14 cellular contexts compared by ENCODE assay signal in the genomic region with DNA sequence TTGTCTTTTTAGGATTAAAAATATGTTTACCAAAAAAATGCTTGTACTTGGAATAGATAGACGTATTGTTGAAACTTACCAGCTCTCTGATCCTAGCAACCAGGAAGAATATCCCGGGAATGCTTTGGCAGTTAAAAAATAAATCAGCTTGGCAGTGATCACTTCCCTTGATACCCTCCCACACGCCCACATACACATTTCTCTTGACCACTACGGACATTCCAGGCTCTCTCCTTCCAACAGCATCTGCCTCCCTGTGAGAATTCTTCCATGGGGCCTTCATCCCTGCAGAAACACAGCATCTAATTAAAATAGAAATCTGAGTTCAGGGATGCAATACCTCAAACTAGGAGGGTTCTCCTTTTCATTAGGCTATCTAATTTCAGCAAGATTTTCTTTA. TPM values are rescaled to one million over a fixed set of nuclear protein-coding genes. Genes with fewer than 3 reads are reported as not detected.
A peak's percentile ranks its signal among the peaks of the same experiment; 100 is the strongest.
DNase-seq lines count a peak whose midpoint lies in the region; ATAC-seq and TF ChIP-seq lines count a peak whose summit lies in the region.
"Had no signal": no experiment of that assay in that cellular context is flagged by ENCODE, and none has a peak within 500 bp of the region (broad histone marks: within the 10 kb centered on the region; RNA-seq: fewer than 3 reads in every experiment).

No MANE protein-coding gene starts in this region.

- H3K27me3 ChIP-seq in left lung = no peaks in the 10 kb centered on the region
- no peaks in the 10 kb centered on the region for H3K27me3 ChIP-seq in prostate gland (replicated peaks; ENCODE audit: insufficient read depth)

- intact Hi-C loops in left lung (cut with DNase I) = no loop called here
- intact Hi-C loops in prostate gland (cut with DNase I) = loop anchor here (5.0 kb wide), 1 partner anchor 104 kb away; the partner anchor contains the start of gene VPS36

- ATAC-seq in left lung = peak; percentile 27
- ATAC-seq: GM12878; stimulated activated naive B cell treated with anti-CD40 and anti-IgM and Interleukin-4, amounts not matched to agents 10 μg/mL and 1 μg/mL and 100 μg/mL, for 72 hours had no signal

- WGBS in prostate gland = 35% methylated on average over 4 of the region's 4 CpGs

- DNase-seq in AG08396 (ENCODE audit: low spot score) (peak; percentile 67), LHCN-M2 (ENCODE audit: low read depth) (peak; percentile 97), choroid plexus epithelial cell (ENCODE audit: low read depth) (peak; percentile 76), left lung (no peak), NCI-H2107 treated with DMSO at 0.1 percent for 48 hours (lab: John Stamatoyannopoulos, UW; ENCODE audit: unreplicated experiment) (no peak), COR-L47 (lab: John Stamatoyannopoulos, UW) (no peak), prostate gland (ENCODE audit: low spot score) (no peak)
- no peak for DNase-seq in stimulated activated CD4-positive, alpha-beta T cell treated with anti-CD3 and anti-CD28 coated beads, Interleukin-4, amount 100 ng/mL, for 24 hours
- DNase-seq: naive B cell; RPMI8226; stimulated activated naive B cell treated with anti-CD40 and anti-IgM and Interleukin-4, amounts not matched to agents 10 μg/mL and 1 μg/mL and 100 μg/mL, for 72 hours had no signal

- H3K9me3 ChIP-seq in left lung = no peaks in the 10 kb centered on the region
- H3K9me3 ChIP-seq in prostate gland = no peaks in the 10 kb centered on the region

- TF ChIP-seq CTCF in choroid plexus epithelial cell (conservative IDR thresholded peaks at IDR 0.05; ENCODE audit: low read depth, low read length) (no peak), left lung (IDR thresholded peaks at IDR 0.05) (no peak), prostate gland (IDR thresholded peaks at IDR 0.05) (no peak)

- peaks cover 0 to 4% of the 10 kb centered on the region in 2 donors for H3K4me1 ChIP-seq in left lung
- no peaks in the 10 kb centered on the region for H3K4me1 ChIP-seq in prostate gland (replicated peaks)

- H3K36me3 ChIP-seq in left lung = no peaks in the 10 kb centered on the region
- H3K36me3 ChIP-seq in prostate gland = no peaks in the 10 kb centered on the region

- TF ChIP-seq POLR2A in prostate gland (IDR thresholded peaks at IDR 0.05) = no peak

- H3K4me3 ChIP-seq in choroid plexus epithelial cell (ENCODE audit: low read depth, low read length) = no peak overlapping the region
- no peak overlapping the region for H3K4me3 ChIP-seq in left lung
- no peak overlapping the region for H3K4me3 ChIP-seq in prostate gland
- H3K4me3 ChIP-seq: coronary artery, GM12878 had no signal

- H3K27ac ChIP-seq in left lung = no peak overlapping the region
- no peak overlapping the region for H3K27ac ChIP-seq in prostate gland
- H3K27ac ChIP-seq: coronary artery had no signal

RNA-seq across cellular contexts. Expression of gene THSD1, which starts 57.9 kb away (rescaled TPM):
- total RNA-seq in LHCN-M2 (2014; rRNA removed) (19.0 and 28.2 TPM in 2 replicates), left lung (10 to 100 TPM; 10.8 to 16.0 TPM), prostate gland (1 to 10 TPM; 5.5 to 8.0 TPM)
- 12.4 TPM for polyA plus RNA-seq in LHCN-M2 (2012)
- polyA plus RNA-seq: CD14-positive monocyte had no signal

Comparison
In these comparisons a context has a peak if more than half of its experiments do, and no peak if none do; other contexts are left out.
1. DNase-seq: peak in AG08396 (single experiment), LHCN-M2 (single experiment) and choroid plexus epithelial cell (single experiment); none in left lung (0 of 2), NCI-H2107 treated with DMSO at 0.1 percent for 48 hours (single experiment), COR-L47 (single experiment), stimulated activated CD4-positive, alpha-beta T cell treated with anti-CD3 and anti-CD28 coated beads, Interleukin-4, amount 100 ng/mL, for 24 hours (single experiment) and prostate gland (single experiment).